In genomic region chr18:25231327-25231691, GRCh38 we compare ENCODE assay signal across 11 cellular contexts.
DNase-seq lines count a peak whose midpoint lies in the region; ATAC-seq and TF ChIP-seq lines count a peak whose summit lies in the region.
"Had no signal": no experiment of that assay in that cellular context is flagged by ENCODE, and none has a peak within 500 bp of the region (broad histone marks: within the 10 kb centered on the region; RNA-seq: fewer than 3 reads in every experiment).

No MANE protein-coding gene starts in this region.

- no peak overlapping the region for H3K9ac ChIP-seq in colonic mucosa (ENCODE audit: low read depth in 2 of 2, low read length in 2 of 2)
- H3K9ac ChIP-seq in muscle layer of colon (ENCODE audit: low read length) = no peak overlapping the region

- TF ChIP-seq CTCF in colonic mucosa (IDR thresholded peaks at IDR 0.05) (no peak), tibial nerve (IDR thresholded peaks at IDR 0.05) (no peak)

- H3K4me3 ChIP-seq in colonic mucosa = no peak overlapping the region
- H3K4me3 ChIP-seq in muscle layer of colon (ENCODE audit: low read depth in 1 of 2, low read length in 2 of 2) = peak overlapping the region in 1 of 2 donors; percentile 21
- H3K4me3 ChIP-seq in tibial nerve = peak overlapping the region in 1 of 4 donors; percentile 9

- H3K9me3 ChIP-seq in colonic mucosa = no peaks in the 10 kb centered on the region
- H3K9me3 ChIP-seq in muscle layer of colon (ENCODE audit: low read length) = no peaks in the 10 kb centered on the region
- H3K9me3 ChIP-seq in tibial nerve = no peaks in the 10 kb centered on the region

- no peaks in the 10 kb centered on the region for H3K4me1 ChIP-seq in colonic mucosa
- H3K4me1 ChIP-seq in muscle layer of colon (ENCODE audit: insufficient read depth, low read length) = peaks cover 13% of the 10 kb centered on the region
- H3K4me1 ChIP-seq in tibial nerve = peaks cover 0 to 51% (median 6%) of the 10 kb centered on the region in 4 donors

- no peak for ATAC-seq in HG03175 (IDR thresholded peaks at IDR 0.05; ENCODE audit: unreplicated experiment)
- ATAC-seq: activated T-cell treated with anti-CD3 and anti-CD28 coated beads, Interleukin-2, amount 50 U/mL, for 72 hours had no signal

- WGBS in tibial nerve, 2 donors = 34% methylated on average over 5 of the region's 5 CpGs

- H3K27ac ChIP-seq in colonic mucosa = peak overlapping the region; percentile 23
- H3K27ac ChIP-seq in muscle layer of colon (ENCODE audit: low read depth, low read length) = peak overlapping the region; percentile 28
- peak overlapping the region in 3 of 4 donors; percentile 9 to 78 (median 71) for H3K27ac ChIP-seq in tibial nerve
- H3K27ac ChIP-seq: 22Rv1 had no signal

- peak in 1 of 2 donors; percentile 38 for TF ChIP-seq EP300 in tibial nerve (IDR thresholded peaks at IDR 0.05)

- intact Hi-C loops in colonic mucosa (cut with DNase I) = no loop called here

- DNase-seq in DMS79 treated with DMSO at 0.1 percent for 48 hours (lab: John Stamatoyannopoulos, UW) (peak; percentile 31), DMS79 (lab: John Stamatoyannopoulos, UW) (no peak), colonic mucosa (no peak), tibial nerve (ENCODE audit: low spot score in 2 of 2) (peak in 1 of 2 donors; percentile 31), HT-29 (ENCODE audit: low spot score) (no peak), NOMO-1 (lab: John Stamatoyannopoulos, UW; ENCODE audit: unreplicated experiment in 2 of 2) (no peak)
- DNase-seq: activated T-cell treated with anti-CD3 and anti-CD28 coated beads, Interleukin-2, amount 50 U/mL, for 72 hours; NCI-H1417 had no signal

- H3K27me3 ChIP-seq in colonic mucosa (no peaks in the 10 kb centered on the region), muscle layer of colon (ENCODE audit: control insufficient read depth in 1 of 2, insufficient read depth in 2 of 2, low read length in 2 of 2) (no peaks in the 10 kb centered on the region), tibial nerve (no peaks in the 10 kb centered on the region)

- TF ChIP-seq POLR2A in tibial nerve (IDR thresholded peaks at IDR 0.05) = no peak

- H3K36me3 ChIP-seq in colonic mucosa = no peaks in the 10 kb centered on the region
- peaks cover 7% of the 10 kb centered on the region for H3K36me3 ChIP-seq in muscle layer of colon (ENCODE audit: insufficient read depth, low read length)
- peaks cover 0 to 10% (median 0%) of the 10 kb centered on the region in 3 donors for H3K36me3 ChIP-seq in tibial nerve
